ENCODE assay signal across 15 cellular contexts in the genomic region with DNA sequence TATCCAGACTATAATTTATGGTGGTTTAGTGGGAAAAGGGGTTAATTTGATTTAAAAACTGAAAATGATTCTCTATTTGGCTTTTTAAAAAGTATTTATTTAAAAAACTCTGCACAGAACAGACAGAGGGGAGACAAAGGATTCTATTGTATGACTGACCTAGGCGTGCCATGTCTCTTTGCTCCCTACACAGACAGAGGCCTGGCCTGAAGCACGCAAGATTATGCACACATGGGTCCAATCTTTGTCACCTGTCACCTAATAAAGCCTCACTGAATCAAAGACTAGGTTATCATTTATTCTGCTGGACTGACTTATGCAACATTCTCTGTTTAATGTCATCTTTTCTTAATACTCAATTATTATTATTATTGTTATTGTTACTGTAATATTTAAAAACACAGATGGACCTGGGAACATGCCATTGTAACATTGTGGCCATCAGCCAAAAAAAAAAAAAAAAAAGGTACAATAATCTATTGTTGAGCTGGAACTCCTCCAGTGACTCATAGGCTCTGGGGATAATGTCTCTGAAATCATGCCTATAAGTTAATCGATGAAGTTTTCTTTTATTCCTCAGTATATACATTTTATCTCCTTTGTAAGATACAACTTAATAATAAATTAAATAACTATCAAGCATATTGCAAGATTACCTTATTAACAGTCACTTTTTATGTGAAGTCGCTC.
DNase-seq lines count a peak whose midpoint lies in the region; ATAC-seq and TF ChIP-seq lines count a peak whose summit lies in the region.
"Had no signal": no experiment of that assay in that cellular context is flagged by ENCODE, and none has a peak within 500 bp of the region (broad histone marks: within the 10 kb centered on the region; RNA-seq: fewer than 3 reads in every experiment).

No MANE protein-coding gene starts in this region.

- H3K4me3 Mint-ChIP-seq in CD4-positive, alpha-beta T cell, result peak overlapping the region; percentile 78
- H3K4me3 Mint-ChIP-seq in activated CD8-positive, alpha-beta T cell treated with anti-CD3 and anti-CD28 coated beads, Interleukin-2, amount 10 ng/mL, durations not matched to agents 7 days and 5 days, result peak overlapping the region; percentile 19

- TF ChIP-seq POLR2A in testis (IDR thresholded peaks at IDR 0.05), result no peak

- peaks cover 4% of the 10 kb centered on the region for H3K36me3 Mint-ChIP-seq in CD4-positive, alpha-beta T cell (ENCODE audit: low read depth)
- peaks cover 6% of the 10 kb centered on the region for H3K36me3 Mint-ChIP-seq in activated CD8-positive, alpha-beta T cell treated with anti-CD3 and anti-CD28 coated beads, Interleukin-2, amount 10 ng/mL, durations not matched to agents 7 days and 5 days (ENCODE audit: low read depth)

- in situ Hi-C loops in GM23248 (cut with MboI), result no loop called here

- no peaks in the 10 kb centered on the region for H3K27me3 Mint-ChIP-seq in CD4-positive, alpha-beta T cell
- peaks cover 6% of the 10 kb centered on the region for H3K27me3 Mint-ChIP-seq in activated CD8-positive, alpha-beta T cell treated with anti-CD3 and anti-CD28 coated beads, Interleukin-2, amount 10 ng/mL, durations not matched to agents 7 days and 5 days (ENCODE audit: low read depth)

- no peak overlapping the region for H3K9ac ChIP-seq in GM23248

- 86 to 88% methylated on average over 4 of the region's 4 CpGs for WGBS in GM23248 (ENCODE audit: low coverage in 1 of 2, low lambda C conversion rate in 2 of 2, missing lambda C conversion rate in 2 of 2), 2 experiments
- WGBS in testis, 2 donors, result 84 to 85% methylated on average over 4 of the region's 4 CpGs

- POLR2A ChIA-PET in CD4-positive, alpha-beta T cell (lab: Charles Lee), result interaction anchor here (0.8 to 5.3 kb wide), 15 partner anchors 9 to 114 kb away, joined by 3 to 31 read pairs (median 4); no protein-coding TSS in a partner anchor
- POLR2A ChIA-PET in activated CD8-positive, alpha-beta T cell treated with anti-CD3 and anti-CD28 coated beads, Interleukin-2, amount 10 ng/mL, durations not matched to agents 7 days and 5 days (lab: Charles Lee), result interaction anchor here (0.7 to 1.1 kb wide), 2 partner anchors 26 to 47 kb away, joined by 3 to 6 read pairs; no protein-coding TSS in a partner anchor

- H3K4me2 ChIP-seq in GM23248 (ENCODE audit: unreplicated experiment), result peak overlapping the region; percentile 59

- no peaks in the 10 kb centered on the region for H4K20me1 ChIP-seq in GM23248 (ENCODE audit: insufficient read depth)

- intact Hi-C loops in CD4-positive, alpha-beta T cell (cut with DNase I, micrococcal nuclease), result loop anchor here (2.0 to 5.0 kb wide), 3 partner anchors 14 to 90 kb away; no protein-coding TSS in a partner anchor
- intact Hi-C loops in testis (cut with DNase I; ENCODE audit: low total_unique reads), result no loop called here

- H3K9me3 ChIP-seq in CD4-positive, alpha-beta T cell (ENCODE audit: control insufficient read depth, low read length), result no peaks in the 10 kb centered on the region
- H3K9me3 ChIP-seq in GM23248 (ENCODE audit: low read depth), result no peaks in the 10 kb centered on the region
- no peaks in the 10 kb centered on the region for H3K9me3 ChIP-seq in testis
- H3K9me3 ChIP-seq: mucosa of descending colon had no signal

- peak overlapping the region; percentile 55 for H3K27ac ChIP-seq in CD4-positive, alpha-beta T cell (ENCODE audit: low read depth, low read length)
- H3K27ac ChIP-seq in GM23248 (no peak overlapping the region), testis (no peak overlapping the region), foreskin keratinocyte (no peak overlapping the region)
- H3K27ac ChIP-seq: epithelial cell of prostate had no signal

- H3K4me3 ChIP-seq in GM23248 (no peak overlapping the region), testis (no peak overlapping the region)
- H3K4me3 ChIP-seq: mucosa of descending colon had no signal

- no peak overlapping the region; the same call in 1 of the 2 replicates for H2AFZ ChIP-seq in GM23248

- CTCF ChIA-PET in CD4-positive, alpha-beta T cell (lab: Charles Lee), result interaction anchor here (0.8 to 2.2 kb wide), 5 partner anchors 9 to 50 kb away, joined by 3 to 12 read pairs (median 6); no protein-coding TSS in a partner anchor
- CTCF ChIA-PET in activated CD8-positive, alpha-beta T cell treated with anti-CD3 and anti-CD28 coated beads, Interleukin-2, amount 10 ng/mL, durations not matched to agents 7 days and 5 days (lab: Charles Lee), result interaction anchor here (1.0 to 3.3 kb wide), 7 partner anchors 9 to 47 kb away, joined by 3 to 35 read pairs (median 6); no protein-coding TSS in a partner anchor

- H3K79me2 ChIP-seq in GM23248 (ENCODE audit: insufficient read depth), result no peaks in the 10 kb centered on the region

- H3K36me3 ChIP-seq in GM23248 (ENCODE audit: low read depth), result no peaks in the 10 kb centered on the region
- H3K36me3 ChIP-seq in testis (ENCODE audit: low read depth, missing control alignments), result no peaks in the 10 kb centered on the region
- H3K36me3 ChIP-seq: brain microvascular endothelial cell had no signal

- no peak for DNase-seq in CD4-positive, alpha-beta T cell
- DNase-seq in GM23248 (peak; percentile 48), kidney glomerular epithelial cell (lab: John Stamatoyannopoulos, UW) (peak; percentile 7), iPS-NIHi7 (ENCODE audit: extremely low spot score) (no peak), testis (no peak), foreskin keratinocyte (no peak)
- no peak for DNase-seq in activated CD8-positive, alpha-beta T cell treated with anti-CD3 and anti-CD28 coated beads, Interleukin-2, amount 10 ng/mL, durations not matched to agents 7 days and 5 days
- DNase-seq: brain microvascular endothelial cell; GOT3; mucosa of descending colon; stimulated activated CD4-positive, alpha-beta T cell treated with anti-CD3 and anti-CD28 coated beads, Interleukin-4, amount 100 ng/mL, for 24 hours; substantia nigra; SW 1271 had no signal

- TF ChIP-seq CTCF in CD4-positive, alpha-beta T cell (IDR thresholded peaks at IDR 0.05), result no peak
- TF ChIP-seq CTCF in testis (IDR thresholded peaks at IDR 0.05) (no peak), foreskin keratinocyte (conservative IDR thresholded peaks at IDR 0.05) (no peak)

- H3K4me1 Mint-ChIP-seq in CD4-positive, alpha-beta T cell (ENCODE audit: low read depth), result peaks cover 99% of the 10 kb centered on the region
- H3K4me1 Mint-ChIP-seq in activated CD8-positive, alpha-beta T cell treated with anti-CD3 and anti-CD28 coated beads, Interleukin-2, amount 10 ng/mL, durations not matched to agents 7 days and 5 days (ENCODE audit: low read depth), result peaks cover 52% of the 10 kb centered on the region

- H3K27ac Mint-ChIP-seq in CD4-positive, alpha-beta T cell, result peak overlapping the region; percentile 99
- no peak overlapping the region for H3K27ac Mint-ChIP-seq in activated CD8-positive, alpha-beta T cell treated with anti-CD3 and anti-CD28 coated beads, Interleukin-2, amount 10 ng/mL, durations not matched to agents 7 days and 5 days

- peaks cover 31% of the 10 kb centered on the region for H3F3A ChIP-seq in GM23248 (ENCODE audit: insufficient read depth)

- no peak for ATAC-seq in CD4-positive, alpha-beta T cell (ENCODE audit: poor library complexity)
- no peak for ATAC-seq in activated CD8-positive, alpha-beta T cell treated with anti-CD3 and anti-CD28 coated beads, Interleukin-2, amount 10 ng/mL, durations not matched to agents 7 days and 5 days
- ATAC-seq in HG02623 (IDR thresholded peaks at IDR 0.05; ENCODE audit: unreplicated experiment) (no peak), foreskin keratinocyte (no peak)

- H3K4me1 ChIP-seq in GM23248 (ENCODE audit: insufficient read depth), result peaks cover 52% of the 10 kb centered on the region
- no peaks in the 10 kb centered on the region for H3K4me1 ChIP-seq in testis
- peaks cover 33% of the 10 kb centered on the region for H3K4me1 ChIP-seq in foreskin keratinocyte

- H3K27me3 ChIP-seq in CD4-positive, alpha-beta T cell (ENCODE audit: control insufficient read depth, insufficient read depth, low read length), result no peaks in the 10 kb centered on the region
- H3K27me3 ChIP-seq in GM23248 (replicated peaks; ENCODE audit: insufficient read depth), result no peaks in the 10 kb centered on the region
- H3K27me3 ChIP-seq in testis, result no peaks in the 10 kb centered on the region
- no peaks in the 10 kb centered on the region for H3K27me3 ChIP-seq in foreskin keratinocyte
- H3K27me3 ChIP-seq: brain microvascular endothelial cell had no signal

- no peaks in the 10 kb centered on the region for H3K9me3 Mint-ChIP-seq in CD4-positive, alpha-beta T cell
- H3K9me3 Mint-ChIP-seq in activated CD8-positive, alpha-beta T cell treated with anti-CD3 and anti-CD28 coated beads, Interleukin-2, amount 10 ng/mL, durations not matched to agents 7 days and 5 days (ENCODE audit: insufficient read depth), result no peaks in the 10 kb centered on the region

- H3K9me2 ChIP-seq in GM23248 (ENCODE audit: insufficient read depth), result no peaks in the 10 kb centered on the region

Comparison
In these comparisons a context has a peak if more than half of its experiments do, and no peak if none do; other contexts are left out.
1. DNase-seq: peak in GM23248 (single experiment) and kidney glomerular epithelial cell (single experiment); none in CD4-positive, alpha-beta T cell (0 of 10), activated CD8-positive, alpha-beta T cell treated with anti-CD3 and anti-CD28 coated beads, Interleukin-2, amount 10 ng/mL, durations not matched to agents 7 days and 5 days (single experiment), iPS-NIHi7 (single experiment), testis (single experiment) and foreskin keratinocyte (0 of 2).